11 cellular contexts compared by ENCODE assay signal in genomic region chr6:26131618-26132017, GRCh38.
"Had no signal": no experiment of that assay in that cellular context is flagged by ENCODE, and none has a peak within 500 bp of the region (broad histone marks: within the 10 kb centered on the region; RNA-seq: fewer than 3 reads in every experiment).

No MANE protein-coding gene starts in this region.

- H3K4me3 ChIP-seq: coronary artery, left ventricle myocardium inferior, skin epidermis had no signal

- H3K4me3 Mint-ChIP-seq: type B pancreatic cell had no signal

- H3K27ac ChIP-seq: coronary artery, left ventricle myocardium inferior had no signal

- H3K9me3 Mint-ChIP-seq: type B pancreatic cell had no signal

- DNase-seq: activated effector memory CD4-positive, alpha-beta T cell treated with Interleukin-2 at 50 U/mL for 16 hours; activated T-cell treated with anti-CD3 and anti-CD28 coated beads, Interleukin-2, amount 50 U/mL, for 1 hour; caudate nucleus; effector CD4-positive, alpha-beta T cell; left ventricle myocardium inferior; T-helper 2 cell had no signal

- ATAC-seq: activated CD4-positive, CD25-positive, alpha-beta regulatory T cell treated with anti-CD3 and anti-CD28 coated beads, Interleukin-2, amount 50 U/mL, for 24 hours; SK-N-SH treated with all-trans-retinoic acid at 6 μM for 48 hours had no signal

- H3K27me3 Mint-ChIP-seq: type B pancreatic cell had no signal
